Comparison of ENCODE assay signal across 9 cellular contexts in genomic region chr1:1630965-1631792, GRCh38. TPM values are rescaled to one million over a fixed set of nuclear protein-coding genes. Genes with fewer than 3 reads are reported as not detected.
DNase-seq lines count a peak whose midpoint lies in the region; ATAC-seq and TF ChIP-seq lines count a peak whose summit lies in the region.
"Had no signal": no experiment of that assay in that cellular context is flagged by ENCODE, and none has a peak within 500 bp of the region (broad histone marks: within the 10 kb centered on the region; RNA-seq: fewer than 3 reads in every experiment).

No MANE protein-coding gene starts in this region.

- H3K36me3 Mint-ChIP-seq in T-helper 17 cell (ENCODE audit: low read depth) (no peaks in the 10 kb centered on the region), glutamatergic neuron (ENCODE audit: unreplicated experiment) (no peaks in the 10 kb centered on the region)

- H3K79me2 ChIP-seq in osteoblast (ENCODE audit: insufficient read depth, low read length): no peaks in the 10 kb centered on the region

- no peaks in the 10 kb centered on the region for H3K9me3 ChIP-seq in T-helper 17 cell (ENCODE audit: control insufficient read depth, low read length, poor library complexity, severe bottlenecking)
- no peaks in the 10 kb centered on the region for H3K9me3 ChIP-seq in osteoblast (ENCODE audit: low read depth, low read length)

- no peak for ATAC-seq in T-helper 17 cell
- no peak for ATAC-seq in foreskin keratinocyte
- no peak for ATAC-seq in HG02623 (IDR thresholded peaks at IDR 0.05; ENCODE audit: unreplicated experiment)

- H3K4me1 ChIP-seq in osteoblast (ENCODE audit: insufficient read depth, low read length) (no peaks in the 10 kb centered on the region), foreskin keratinocyte (no peaks in the 10 kb centered on the region)

- peaks cover 6% of the 10 kb centered on the region for H4K20me1 ChIP-seq in osteoblast (ENCODE audit: insufficient read depth, low read length)

- H3K4me3 Mint-ChIP-seq in T-helper 17 cell (peak overlapping the region; percentile 86), glutamatergic neuron (ENCODE audit: unreplicated experiment) (peak overlapping the region; percentile 83)

- no peaks in the 10 kb centered on the region for H3K36me3 ChIP-seq in osteoblast (ENCODE audit: insufficient read depth, low read length)

- no peak overlapping the region for H2AFZ ChIP-seq in osteoblast (ENCODE audit: low read length)

- no peak for TF ChIP-seq CTCF in glutamatergic neuron (IDR thresholded peaks at IDR 0.05; ENCODE audit: partially characterized antibody, unreplicated experiment)
- TF ChIP-seq CTCF in osteoblast (IDR thresholded peaks at IDR 0.05; ENCODE audit: extremely low read depth, low read depth, low read length): no peak
- TF ChIP-seq CTCF in foreskin keratinocyte (conservative IDR thresholded peaks at IDR 0.05): no peak

- DNase-seq in GM03348 (ENCODE audit: low spot score) (peak; percentile 64), T-helper 17 cell (no peak), glutamatergic neuron (peak; percentile 81), osteoblast (ENCODE audit: insufficient read length, low spot score, missing footprints) (peak; percentile 98), foreskin keratinocyte (no peak)
- DNase-seq in NK-92 treated with Interleukin-12 subunit alpha and Interleukin-12 subunit beta, amount 100 ng/mL, for 24 hours (lab: John Stamatoyannopoulos, UW): no peak
- DNase-seq in activated CD4-positive, alpha-beta T cell treated with anti-CD3 and anti-CD28 coated beads, Interleukin-2, amount 50 U/mL, for 48 hours: no peak

- peaks cover 8% of the 10 kb centered on the region for H3K27me3 ChIP-seq in osteoblast (ENCODE audit: insufficient read depth, low read length)
- H3K27me3 ChIP-seq in foreskin keratinocyte: peaks cover 22% of the 10 kb centered on the region

- H3K9me3 Mint-ChIP-seq in glutamatergic neuron (ENCODE audit: unreplicated experiment): peaks cover 7% of the 10 kb centered on the region

- H3K27ac ChIP-seq in osteoblast (ENCODE audit: low read depth, low read length) (no peak overlapping the region), foreskin keratinocyte (no peak overlapping the region)

- H3K27ac Mint-ChIP-seq in T-helper 17 cell (no peak overlapping the region), glutamatergic neuron (ENCODE audit: unreplicated experiment) (peak overlapping the region; percentile 86)

- no peak overlapping the region for H3K4me3 ChIP-seq in osteoblast (ENCODE audit: insufficient read depth, low read length)

- H3K4me1 Mint-ChIP-seq in T-helper 17 cell (peaks cover 2% of the 10 kb centered on the region), glutamatergic neuron (ENCODE audit: low read depth, unreplicated experiment) (no peaks in the 10 kb centered on the region)

- no peaks in the 10 kb centered on the region for H3K27me3 Mint-ChIP-seq in T-helper 17 cell
- peaks cover 10% of the 10 kb centered on the region for H3K27me3 Mint-ChIP-seq in glutamatergic neuron (ENCODE audit: unreplicated experiment)

- H3K4me2 ChIP-seq in osteoblast (ENCODE audit: insufficient read depth, low read length): no peak overlapping the region

RNA-seq across cellular contexts. Expression of gene MMP23B, which starts 0.8 kb away (rescaled TPM):
- total RNA-seq in T-helper 17 cell: 1 to 10 TPM; 3.9 to 4.2 TPM
- 162 TPM for total RNA-seq in glutamatergic neuron (ENCODE audit: unreplicated experiment)
- total RNA-seq in osteoblast: 0.59 and 1.1 TPM in 2 replicates
- 1.2 TPM in 1 of 2 replicates, not detected in the other for total RNA-seq in foreskin keratinocyte
- polyA plus RNA-seq in foreskin keratinocyte: 0.86 and 1.3 TPM in 2 replicates
- total RNA-seq: SK-MEL-5 had no signal

RNA-seq across cellular contexts. Expression of gene MIB2, which starts 15.9 kb away (rescaled TPM):
- total RNA-seq in T-helper 17 cell: 10 to 100 TPM; 42.0 to 50.0 TPM
- total RNA-seq in glutamatergic neuron (ENCODE audit: unreplicated experiment): 77.7 TPM
- total RNA-seq in osteoblast: 74.0 and 80.7 TPM in 2 replicates
- 51.8 and 57.3 TPM in 2 replicates for total RNA-seq in foreskin keratinocyte
- polyA plus RNA-seq in foreskin keratinocyte: 54.3 and 70.1 TPM in 2 replicates

RNA-seq across cellular contexts. Expression of gene CDK11B, which starts 27.6 kb away (rescaled TPM):
- 10 to 100 TPM; 43.9 to 49.8 TPM for total RNA-seq in T-helper 17 cell
- total RNA-seq in glutamatergic neuron (ENCODE audit: unreplicated experiment): 32.7 TPM
- 5.3 and 5.8 TPM in 2 replicates for total RNA-seq in osteoblast
- total RNA-seq in foreskin keratinocyte: 16.6 and 21.3 TPM in 2 replicates
- 27.9 and 30.1 TPM in 2 replicates for polyA plus RNA-seq in foreskin keratinocyte

RNA-seq across cellular contexts. Expression of gene FNDC10, which starts 31.2 kb away (rescaled TPM):
- total RNA-seq in T-helper 17 cell (1 to 10 TPM; 3.3 to 3.4 TPM), glutamatergic neuron (ENCODE audit: unreplicated experiment) (11.9 TPM), osteoblast (2.1 and 2.5 TPM in 2 replicates), foreskin keratinocyte (7.1 and 7.2 TPM in 2 replicates)
- polyA plus RNA-seq in foreskin keratinocyte: 10.7 and 11.2 TPM in 2 replicates

RNA-seq across cellular contexts. Expression of gene SSU72, which starts 56.5 kb away (rescaled TPM):
- 100 to 1,000 TPM in 1 of 2 donors, 10 to 100 TPM in 1; 99.3 to 103 TPM for total RNA-seq in T-helper 17 cell
- total RNA-seq in glutamatergic neuron (ENCODE audit: unreplicated experiment): 123 TPM
- 67.2 and 73.1 TPM in 2 replicates for total RNA-seq in osteoblast
- total RNA-seq in foreskin keratinocyte: 106 and 121 TPM in 2 replicates
- 167 and 179 TPM in 2 replicates for polyA plus RNA-seq in foreskin keratinocyte

Comparison
In these comparisons a context has a peak if more than half of its experiments do, and no peak if none do; other contexts are left out.
1. DNase-seq: peak in GM03348 (single experiment), glutamatergic neuron (single experiment) and osteoblast (single experiment); none in T-helper 17 cell (0 of 3), foreskin keratinocyte (0 of 2), NK-92 treated with Interleukin-12 subunit alpha and Interleukin-12 subunit beta, amount 100 ng/mL, for 24 hours (single experiment) and activated CD4-positive, alpha-beta T cell treated with anti-CD3 and anti-CD28 coated beads, Interleukin-2, amount 50 U/mL, for 48 hours (0 of 2).
2. RNA of gene MMP23B, which starts 0.8 kb away (total RNA-seq): 162 TPM in glutamatergic neuron (single experiment); 3.9 to 4.2 TPM in T-helper 17 cell, 1.2 TPM in foreskin keratinocyte and 0.59 to 1.1 TPM in osteoblast; every median in the first group is over 10 times any median in the second.